ENCODE assay signal across 13 cellular contexts in genomic region chr17:62824290-62825135, GRCh38. TPM values are rescaled to one million over a fixed set of nuclear protein-coding genes. Genes with fewer than 3 reads are reported as not detected.
A peak's percentile ranks its signal among the peaks of the same experiment; 100 is the strongest.
DNase-seq lines count a peak whose midpoint lies in the region; ATAC-seq lines count a peak whose summit lies in the region.
"Had no signal": no experiment of that assay in that cellular context is flagged by ENCODE, and none has a peak within 500 bp of the region (broad histone marks: within the 10 kb centered on the region; RNA-seq: fewer than 3 reads in every experiment).

No MANE protein-coding gene starts in this region.

- H3K4me3 ChIP-seq in HUES6 (ENCODE audit: low read depth, low read length) (peak overlapping the region; percentile 32; the same call in 1 of the 2 replicates), adipocyte (ENCODE audit: low read length) (no peak overlapping the region)
- H3K4me3 ChIP-seq: testis had no signal

- ATAC-seq in left ventricle myocardium superior = no peak
- ATAC-seq in GM21619 (IDR thresholded peaks at IDR 0.05; ENCODE audit: unreplicated experiment) = no peak
- ATAC-seq in effector memory CD8-positive, alpha-beta T cell (replicated peaks) = no peak
- ATAC-seq: left lobe of liver had no signal

- peaks cover 15% of the 10 kb centered on the region for H3K27me3 Mint-ChIP-seq in activated CD4-positive, alpha-beta memory T cell treated with anti-CD3 and anti-CD28 coated beads, Interleukin-2, amount 10 ng/mL, durations not matched to agents 7 days and 5 days
- peaks cover 17 to 25% of the 10 kb centered on the region in 2 donors for H3K27me3 Mint-ChIP-seq in effector memory CD8-positive, alpha-beta T cell
- H3K27me3 Mint-ChIP-seq: brain had no signal

- peak overlapping the region; percentile 20; the same call in 1 of the 2 replicates for H3K27ac ChIP-seq in HUES6 (ENCODE audit: low read depth, low read length)
- H3K27ac ChIP-seq: testis had no signal

- peaks cover 31% of the 10 kb centered on the region for H3K4me1 ChIP-seq in HUES6 (ENCODE audit: control insufficient read depth, insufficient read depth, low read length)
- H3K4me1 ChIP-seq in adipocyte (ENCODE audit: control insufficient read depth, insufficient read depth, low read length) = peaks cover 55% of the 10 kb centered on the region

- peak; percentile 79 for DNase-seq in AG08396 (ENCODE audit: low spot score)
- peak; percentile 72 for DNase-seq in adipocyte (ENCODE audit: low read depth)
- peak; percentile 72 for DNase-seq in iPS-NIHi11 (ENCODE audit: low spot score)
- DNase-seq in activated CD4-positive, alpha-beta memory T cell treated with anti-CD3 and anti-CD28 coated beads, Interleukin-2, amount 10 ng/mL, durations not matched to agents 7 days and 5 days = no peak
- no peak for DNase-seq in left ventricle myocardium superior
- no peak for DNase-seq in effector memory CD8-positive, alpha-beta T cell
- DNase-seq: activated CD4-positive, CD25-positive, alpha-beta regulatory T cell treated with anti-CD3 and anti-CD28 coated beads, Interleukin-2, amount 50 U/mL, for 72 hours; CD8-positive, alpha-beta memory T cell had no signal

- no peaks in the 10 kb centered on the region for H3K9me3 Mint-ChIP-seq in activated CD4-positive, alpha-beta memory T cell treated with anti-CD3 and anti-CD28 coated beads, Interleukin-2, amount 10 ng/mL, durations not matched to agents 7 days and 5 days
- no peaks in the 10 kb centered on the region for H3K9me3 Mint-ChIP-seq in effector memory CD8-positive, alpha-beta T cell
- H3K9me3 Mint-ChIP-seq: CD8-positive, alpha-beta memory T cell had no signal

- no peaks in the 10 kb centered on the region for H3K36me3 Mint-ChIP-seq in activated CD4-positive, alpha-beta memory T cell treated with anti-CD3 and anti-CD28 coated beads, Interleukin-2, amount 10 ng/mL, durations not matched to agents 7 days and 5 days (ENCODE audit: low read depth)
- no peaks in the 10 kb centered on the region for H3K36me3 Mint-ChIP-seq in effector memory CD8-positive, alpha-beta T cell (ENCODE audit: insufficient read depth)
- H3K36me3 Mint-ChIP-seq: brain had no signal

- H3K4me1 Mint-ChIP-seq in activated CD4-positive, alpha-beta memory T cell treated with anti-CD3 and anti-CD28 coated beads, Interleukin-2, amount 10 ng/mL, durations not matched to agents 7 days and 5 days = peaks cover 9% of the 10 kb centered on the region
- peaks cover 2% of the 10 kb centered on the region in 2 donors for H3K4me1 Mint-ChIP-seq in effector memory CD8-positive, alpha-beta T cell (ENCODE audit: low read depth in 2 of 2)

- H3K4me3 Mint-ChIP-seq in activated CD4-positive, alpha-beta memory T cell treated with anti-CD3 and anti-CD28 coated beads, Interleukin-2, amount 10 ng/mL, durations not matched to agents 7 days and 5 days = no peak overlapping the region
- H3K4me3 Mint-ChIP-seq in effector memory CD8-positive, alpha-beta T cell = no peak overlapping the region
- H3K4me3 Mint-ChIP-seq: brain; CD8-positive, alpha-beta memory T cell had no signal

- H3K9me3 ChIP-seq in HUES6 (ENCODE audit: control insufficient read depth, insufficient read depth, low read depth, low read length) = no peaks in the 10 kb centered on the region
- H3K9me3 ChIP-seq in adipocyte (ENCODE audit: control insufficient read depth, low read length) = no peaks in the 10 kb centered on the region
- H3K9me3 ChIP-seq: testis had no signal

- POLR2A ChIA-PET in activated CD4-positive, alpha-beta memory T cell treated with anti-CD3 and anti-CD28 coated beads, Interleukin-2, amount 10 ng/mL, durations not matched to agents 7 days and 5 days (lab: Charles Lee) = no interaction called here

- no peak overlapping the region for H3K27ac Mint-ChIP-seq in activated CD4-positive, alpha-beta memory T cell treated with anti-CD3 and anti-CD28 coated beads, Interleukin-2, amount 10 ng/mL, durations not matched to agents 7 days and 5 days
- H3K27ac Mint-ChIP-seq in effector memory CD8-positive, alpha-beta T cell = no peak overlapping the region
- H3K27ac Mint-ChIP-seq: CD8-positive, alpha-beta memory T cell had no signal

- intact Hi-C loops in left ventricle myocardium superior (cut with micrococcal nuclease) = no loop called here

- H3K27me3 ChIP-seq in HUES6 (ENCODE audit: control insufficient read depth, insufficient read depth, low read length) (no peaks in the 10 kb centered on the region), adipocyte (replicated peaks; ENCODE audit: control insufficient read depth, insufficient read depth, low read length) (no peaks in the 10 kb centered on the region)
- H3K27me3 ChIP-seq: testis had no signal

- no peak overlapping the region for H3K9ac ChIP-seq in HUES6 (ENCODE audit: low read length)
- H3K9ac ChIP-seq in adipocyte (ENCODE audit: low read length) = no peak overlapping the region

- H3K36me3 ChIP-seq in HUES6 (ENCODE audit: control insufficient read depth, insufficient read depth, low read length) (no peaks in the 10 kb centered on the region), adipocyte (ENCODE audit: control insufficient read depth, insufficient read depth, low read length, severe bottlenecking) (no peaks in the 10 kb centered on the region)

- CTCF ChIA-PET in activated CD4-positive, alpha-beta memory T cell treated with anti-CD3 and anti-CD28 coated beads, Interleukin-2, amount 10 ng/mL, durations not matched to agents 7 days and 5 days (lab: Charles Lee) = no interaction called here

RNA-seq across cellular contexts. Expression of gene MARCHF10, which starts 16.4 kb away (rescaled TPM):
- total RNA-seq in activated CD4-positive, alpha-beta memory T cell treated with anti-CD3 and anti-CD28 coated beads, Interleukin-2, amount 10 ng/mL, durations not matched to agents 7 days and 5 days = not detected
- not detected for total RNA-seq in left ventricle myocardium superior
- total RNA-seq: CD8-positive, alpha-beta memory T cell; left lobe of liver had no signal

Comparison
In these comparisons a context has a peak if more than half of its experiments do, and no peak if none do; other contexts are left out.
1. DNase-seq: peak in AG08396 (single experiment), adipocyte (single experiment) and iPS-NIHi11 (single experiment); none in activated CD4-positive, alpha-beta memory T cell treated with anti-CD3 and anti-CD28 coated beads, Interleukin-2, amount 10 ng/mL, durations not matched to agents 7 days and 5 days (single experiment), left ventricle myocardium superior (single experiment) and effector memory CD8-positive, alpha-beta T cell (0 of 3).